Comparison of ENCODE assay signal across 17 cellular contexts in genomic region chr2:61758991-61759390, GRCh38.
DNase-seq lines count a peak whose midpoint lies in the region; ATAC-seq and TF ChIP-seq lines count a peak whose summit lies in the region.
"Had no signal": no experiment of that assay in that cellular context is flagged by ENCODE, and none has a peak within 500 bp of the region (broad histone marks: within the 10 kb centered on the region; RNA-seq: fewer than 3 reads in every experiment).

No MANE protein-coding gene starts in this region.

- DNase-seq in AG09319 (ENCODE audit: extremely low read depth, low read depth) (peak; percentile 83), HT1080 (ENCODE audit: low read depth) (peak; percentile 62), astrocyte of the spinal cord (ENCODE audit: low read depth, low spot score) (peak; percentile 67), NCI-H128 (lab: John Stamatoyannopoulos, UW; ENCODE audit: unreplicated experiment) (no peak), activated gamma-delta T cell treated with Interleukin-2 at 50 U/mL for 16 hours (no peak), amygdala (lab: John Stamatoyannopoulos, UW) (no peak)
- DNase-seq: activated CD4-positive, alpha-beta memory T cell treated with anti-CD3 and anti-CD28 coated beads, Interleukin-2, amount 10 ng/mL, durations not matched to agents 7 days and 5 days; C1 segment of cervical spinal cord; cerebellar nuclear complex; GOT3; NCI-H1417; NCI-H524; RPMI8226; stimulated activated CD4-positive, alpha-beta T cell treated with anti-CD3 and anti-CD28 coated beads, Interleukin-4, amount 100 ng/mL, for 24 hours; stimulated activated naive B cell treated with anti-CD40 and anti-IgM and Interleukin-4, amounts not matched to agents 10 μg/mL and 1 μg/mL and 100 μg/mL, for 72 hours had no signal

- no peaks in the 10 kb centered on the region for H3K27me3 ChIP-seq in gastroesophageal sphincter

- TF ChIP-seq CTCF in AG09319 (IDR thresholded peaks at IDR 0.05; ENCODE audit: low read depth, low read length), result no peak
- no peak for TF ChIP-seq CTCF in astrocyte of the spinal cord (IDR thresholded peaks at IDR 0.05; ENCODE audit: low read depth, low read length)
- TF ChIP-seq CTCF in gastroesophageal sphincter (IDR thresholded peaks at IDR 0.05), result no peak

- H3K4me3 ChIP-seq in astrocyte of the spinal cord (ENCODE audit: low read depth, low read length), result no peak overlapping the region
- H3K4me3 ChIP-seq in gastroesophageal sphincter, result no peak overlapping the region

- H3K36me3 ChIP-seq in gastroesophageal sphincter, result no peaks in the 10 kb centered on the region

- no peaks in the 10 kb centered on the region for H3K9me3 ChIP-seq in gastroesophageal sphincter

- ATAC-seq in gastroesophageal sphincter (peak; percentile 34), HG02870 (IDR thresholded peaks at IDR 0.05; ENCODE audit: unreplicated experiment) (no peak)
- ATAC-seq: stimulated activated naive B cell treated with anti-CD40 and anti-IgM and Interleukin-4, amounts not matched to agents 10 μg/mL and 1 μg/mL and 100 μg/mL, for 72 hours had no signal

- TF ChIP-seq POLR2A in gastroesophageal sphincter (IDR thresholded peaks at IDR 0.05), result no peak

- TF ChIP-seq EP300 in gastroesophageal sphincter (IDR thresholded peaks at IDR 0.05), result no peak

- H3K27ac ChIP-seq in gastroesophageal sphincter, result no peak overlapping the region

- in situ Hi-C loops in astrocyte of the spinal cord (cut with HindIII; ENCODE audit: low sequenced_read_pairs), result no loop called here

- 58 to 71% methylated on average over 2 of the region's 5 CpGs for WGBS in gastroesophageal sphincter (ENCODE audit: low coverage in 1 of 2), 2 donors

- peaks cover 0 to 12% (median 0%) of the 10 kb centered on the region in 3 donors for H3K4me1 ChIP-seq in gastroesophageal sphincter

Comparison
In these comparisons a context has a peak if more than half of its experiments do, and no peak if none do; other contexts are left out.
1. DNase-seq: peak in AG09319 (single experiment), HT1080 (single experiment) and astrocyte of the spinal cord (single experiment); none in NCI-H128 (single experiment), activated gamma-delta T cell treated with Interleukin-2 at 50 U/mL for 16 hours (single experiment) and amygdala (0 of 56).